Comparison of ENCODE assay signal across 1 cellular context in genomic region chr11:17921620-17922473, GRCh38.
TF ChIP-seq lines count a peak whose summit lies in the region.

No MANE protein-coding gene starts in this region.

TF ChIP-seq in SK-N-SH treated with all-trans-retinoic acid at 6 μM for 48 hours, 23 proteins besides CTCF, POLR2A, EP300 and RAD21 (continued from another document):
- TF ChIP-seq OSR1 (CRISPR knock-in tag; IDR thresholded peaks at IDR 0.05): no peak
- TF ChIP-seq GLIS3 (CRISPR knock-in tag; IDR thresholded peaks at IDR 0.05): no peak
- no peak for TF ChIP-seq TCF4 (CRISPR knock-in tag; IDR thresholded peaks at IDR 0.05; ENCODE audit: borderline replicate concordance)
- TF ChIP-seq ZFP3 (CRISPR knock-in tag; IDR thresholded peaks at IDR 0.05): no peak
TF ChIP-seq in SK-N-SH treated with all-trans-retinoic acid at 6 μM for 48 hours: peak in this region for 0.
